ENCODE assay signal across 10 cellular contexts in genomic region chr9:6184749-6185645, GRCh38. TPM values are rescaled to one million over a fixed set of nuclear protein-coding genes. Genes with fewer than 3 reads are reported as not detected.
DNase-seq lines count a peak whose midpoint lies in the region; ATAC-seq and TF ChIP-seq lines count a peak whose summit lies in the region.
"Had no signal": no experiment of that assay in that cellular context is flagged by ENCODE, and none has a peak within 500 bp of the region (broad histone marks: within the 10 kb centered on the region; RNA-seq: fewer than 3 reads in every experiment).

No MANE protein-coding gene starts in this region.

- no peak for TF ChIP-seq CTCF in GM06990 (IDR thresholded peaks at IDR 0.05; ENCODE audit: insufficient read depth, low read length, poor library complexity, severe bottlenecking)
- no peak for TF ChIP-seq CTCF in fibroblast of pulmonary artery (IDR thresholded peaks at IDR 0.05; ENCODE audit: low read length, missing control alignments)

- ATAC-seq in GM19467 (IDR thresholded peaks at IDR 0.05; ENCODE audit: unreplicated experiment) (peak; percentile 95), HG03108 (IDR thresholded peaks at IDR 0.05; ENCODE audit: unreplicated experiment) (peak; percentile 93), esophagus mucosa (no peak)

- no peaks in the 10 kb centered on the region for H3K36me3 ChIP-seq in GM06990 (ENCODE audit: control insufficient read depth, insufficient read depth, low read length)

- DNase-seq in GM06990 (ENCODE audit: extremely low read depth, insufficient read length) (peak; percentile 50), fibroblast of pulmonary artery (ENCODE audit: low read depth) (peak; percentile 87), NCI-H2171 treated with DMSO at 0.1 percent for 48 hours (lab: John Stamatoyannopoulos, UW) (no peak), SIG-M5 (lab: John Stamatoyannopoulos, UW) (no peak)
- DNase-seq in activated CD8-positive, alpha-beta memory T cell treated with anti-CD3 and anti-CD28 coated beads, Interleukin-2, amount 50 U/mL, for 4 hours, result no peak
- DNase-seq: Calu3 had no signal

- H3K4me3 ChIP-seq in GM06990 (replicated peaks; ENCODE audit: low read depth, low read length) (peak overlapping the region; percentile 3; the same call in 1 of the 2 replicates), fibroblast of pulmonary artery (replicated peaks; ENCODE audit: low read depth, low read length) (no peak overlapping the region)

- no peaks in the 10 kb centered on the region for H3K27me3 ChIP-seq in GM06990 (replicated peaks; ENCODE audit: control insufficient read depth, insufficient read depth, low read length)

RNA-seq across cellular contexts. Expression of gene IL33, which starts 30.6 kb away (rescaled TPM):
- total RNA-seq in esophagus mucosa, result 30.9 TPM
- total RNA-seq: T-helper 2 cell treated with Interferon-gamma antibody and Interleukin-4, amounts not matched to agents 100 ng/mL and 5 ng/mL, for 36 hours had no signal

Comparison
In these comparisons a context has a peak if more than half of its experiments do, and no peak if none do; other contexts are left out.
1. DNase-seq: peak in GM06990 (single experiment) and fibroblast of pulmonary artery (single experiment); none in NCI-H2171 treated with DMSO at 0.1 percent for 48 hours (single experiment), activated CD8-positive, alpha-beta memory T cell treated with anti-CD3 and anti-CD28 coated beads, Interleukin-2, amount 50 U/mL, for 4 hours (single experiment) and SIG-M5 (single experiment).